1 cellular context compared by ENCODE assay signal in the genomic region with DNA sequence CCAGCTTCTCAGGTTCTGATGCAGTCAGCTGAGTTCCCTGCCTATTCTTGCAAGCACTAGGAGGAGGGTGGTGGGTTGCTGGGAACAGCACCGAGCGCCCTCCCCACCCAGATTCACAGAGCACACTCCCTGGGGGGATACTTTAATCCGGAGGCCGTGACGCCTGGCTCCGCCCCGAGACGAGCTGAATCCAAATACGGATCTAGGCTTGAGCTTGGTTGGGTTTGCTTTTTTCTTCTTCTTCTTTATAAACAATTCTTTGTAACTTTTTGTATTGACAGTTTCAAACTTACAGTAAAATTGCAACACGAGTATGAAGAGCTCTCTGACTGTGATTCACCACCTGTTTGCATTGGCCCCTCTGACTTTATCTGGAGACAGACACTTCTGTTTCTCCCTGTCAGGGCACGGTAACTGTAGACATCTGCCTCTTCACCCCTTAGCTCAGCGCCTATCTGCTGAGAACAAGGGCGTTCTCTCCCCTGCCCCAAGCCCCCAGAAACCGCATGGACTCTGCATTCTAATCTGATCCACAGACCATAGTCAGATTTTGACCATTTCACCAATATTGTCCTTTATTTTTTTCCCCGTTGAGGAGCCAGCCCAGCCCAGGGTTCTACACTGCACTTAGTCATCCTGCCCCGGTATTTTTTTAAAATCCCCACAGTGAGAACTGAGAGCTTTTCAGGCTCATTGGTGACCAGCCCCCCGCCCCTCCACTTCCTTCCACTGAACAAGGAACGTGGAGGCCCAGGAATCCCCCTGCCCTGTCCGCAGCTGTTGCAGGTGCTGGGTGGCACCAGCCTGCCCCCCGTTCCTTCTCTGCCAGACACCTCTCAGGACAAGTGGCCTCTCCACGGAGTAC.
A peak's percentile ranks its signal among the peaks of the same experiment; 100 is the strongest.
TF ChIP-seq lines count a peak whose summit lies in the region.

No MANE protein-coding gene starts in this region.

TF ChIP-seq in H1, 55 proteins besides CTCF, POLR2A, EP300 and RAD21:
- TF ChIP-seq POLR2AphosphoS5 (IDR thresholded peaks at IDR 0.05; ENCODE audit: low read depth, low read length) (0 out of 2 replicates have a peak, but pooled peaks have one; percentile 15), SIX5 (IDR thresholded peaks at IDR 0.05; ENCODE audit: low read depth, low read length) (no peak)
